ENCODE assay signal across 8 cellular contexts in genomic region chr11:134261626-134262488, GRCh38. TPM values are rescaled to one million over a fixed set of nuclear protein-coding genes. Genes with fewer than 3 reads are reported as not detected.
DNase-seq lines count a peak whose midpoint lies in the region; ATAC-seq and TF ChIP-seq lines count a peak whose summit lies in the region.

No MANE protein-coding gene starts in this region.

- H3K4me1 ChIP-seq in HCT116 (ENCODE audit: control insufficient read depth in 1 of 2, insufficient read depth in 2 of 2, low read length in 2 of 2) (no peaks in the 10 kb centered on the region), foreskin keratinocyte (peaks cover 7% of the 10 kb centered on the region), transverse colon (peaks cover 0 to 4% (median 0%) of the 10 kb centered on the region in 4 donors)

- peak; percentile 57 for TF ChIP-seq RAD21 in HCT116 (IDR thresholded peaks at IDR 0.05; ENCODE audit: low read depth)

- CTCF ChIA-PET in HCT116 (lab: Charles Lee): interaction anchor here (0.7 to 1.0 kb wide), 2 partner anchors 8 to 11 kb away, joined by 3 read pairs; partner anchors contain the start of genes ACAD8 and THYN1

- no peak overlapping the region for H3K9ac ChIP-seq in HCT116 (ENCODE audit: low read length)

- H3K36me3 ChIP-seq in HCT116 (ENCODE audit: control insufficient read depth in 1 of 2, insufficient read depth in 2 of 2, low read length in 2 of 2) (peaks cover 4 to 8% of the 10 kb centered on the region in 2 experiments; a peak in 3 of 4 replicates), transverse colon (peaks cover 0 to 25% (median 5%) of the 10 kb centered on the region in 4 donors)

- no peak overlapping the region for H3K27ac ChIP-seq in HCT116 (ENCODE audit: low read depth, low read length)
- no peak overlapping the region for H3K27ac ChIP-seq in foreskin keratinocyte
- no peak overlapping the region for H3K27ac ChIP-seq in transverse colon

- H3K79me2 ChIP-seq in HCT116 (ENCODE audit: insufficient read depth, low read length): no peaks in the 10 kb centered on the region

- H4K20me1 ChIP-seq in HCT116 (ENCODE audit: insufficient read depth): no peaks in the 10 kb centered on the region

- 88% methylated on average over 14 of the region's 14 CpGs; no CpG with 5 or more reads in 1 of the 2 donors for WGBS in transverse colon (ENCODE audit: low coverage in 1 of 2), 2 donors

- H3K4me2 ChIP-seq in HCT116 (ENCODE audit: low read length): no peak overlapping the region

- in situ Hi-C loops in transverse colon (cut with MboI; ENCODE audit: low pct_ligation_motif_present in 1 of 4, low pct_unique_long_range_greater_than_20kb in 1 of 4, low sequenced_read_pairs in 3 of 4): no loop called here

- POLR2A ChIA-PET in HCT116 (lab: Charles Lee): no interaction called here

- H3K27me3 ChIP-seq in HCT116 (ENCODE audit: insufficient read depth, low read length) (no peaks in the 10 kb centered on the region), foreskin keratinocyte (no peaks in the 10 kb centered on the region), transverse colon (no peaks in the 10 kb centered on the region)

- ATAC-seq in HCT116: peak; percentile 90
- ATAC-seq in foreskin keratinocyte: peak; percentile 74
- ATAC-seq in HG02884 (IDR thresholded peaks at IDR 0.05; ENCODE audit: unreplicated experiment): no peak

- TF ChIP-seq EP300 in transverse colon (IDR thresholded peaks at IDR 0.05; ENCODE audit: low read depth): no peak

- H3K4me3 ChIP-seq in HCT116 (replicated peaks in 1 of 2; ENCODE audit: low read depth in 1 of 2, low read length in 2 of 2) (no peak overlapping the region), transverse colon (no peak overlapping the region)

- RAD21 ChIA-PET in HCT116 (lab: Charles Lee; ENCODE audit: low non-redundant PET in 1 of 2, low total read pairs in 2 of 2, uncharacterized antibody in 2 of 2, unreplicated experiment in 2 of 2): no interaction called here

- TF ChIP-seq CTCF in HCT116 (IDR thresholded peaks at IDR 0.05 in 2 of 3, conservative IDR thresholded peaks at IDR 0.05 in 1 of 3; ENCODE audit: borderline replicate concordance in 1 of 3, insufficient read depth in 1 of 3, low read depth in 2 of 3, low read length in 2 of 3) (peak; percentile 26 to 76 (median 70); a peak in 5 of 6 replicates), foreskin keratinocyte (conservative IDR thresholded peaks at IDR 0.05) (peak; percentile 68), transverse colon (IDR thresholded peaks at IDR 0.05) (peak; percentile 33 to 50 (median 38))

- intact Hi-C loops in HCT116 (cut with micrococcal nuclease): no loop called here
- intact Hi-C loops in transverse colon (cut with DNase I; ENCODE audit: low total_unique reads): no loop called here

- H3K9me3 ChIP-seq in HCT116 (ENCODE audit: control insufficient read depth in 1 of 2, insufficient read depth in 1 of 2, low read depth in 1 of 2, low read length in 2 of 2): no peaks in the 10 kb centered on the region
- H3K9me3 ChIP-seq in transverse colon: no peaks in the 10 kb centered on the region

- TF ChIP-seq POLR2A in HCT116 (IDR thresholded peaks at IDR 0.05; ENCODE audit: borderline replicate concordance, extremely low read depth, insufficient read depth, insufficient read length) (no peak), transverse colon (IDR thresholded peaks at IDR 0.05) (no peak)

- DNase-seq in NCI-H446 (lab: John Stamatoyannopoulos, UW) (peak; percentile 15 to 31), NCI-H446 treated with DMSO at 0.1 percent for 48 hours (lab: John Stamatoyannopoulos, UW) (no peak), HCT116 (ENCODE audit: low read depth, low spot score) (peak; percentile 6), foreskin keratinocyte (peak in 1 of 2 donors; percentile 15), transverse colon (no peak)
- peak; percentile 28 to 48 for DNase-seq in activated CD4-positive, alpha-beta T cell treated with anti-CD3 and anti-CD28 coated beads for 4 hours
- DNase-seq in effector CD8-positive, alpha-beta T cell (lab: John Stamatoyannopoulos, UW): no peak

- BruUV-seq in HCT116 (replicated peaks; lab: Mats Ljungman, UMichigan): no TSS peak

- no peaks in the 10 kb centered on the region for H3K9me2 ChIP-seq in HCT116 (ENCODE audit: insufficient read depth)

- H2AFZ ChIP-seq in HCT116 (ENCODE audit: low read depth, low read length, poor library complexity, severe bottlenecking): no peak overlapping the region

TF ChIP-seq in HCT116, 20 proteins besides CTCF, POLR2A, EP300 and RAD21:
- TF ChIP-seq JUND (IDR thresholded peaks at IDR 0.05): no peak
- TF ChIP-seq SRF (IDR thresholded peaks at IDR 0.05; ENCODE audit: low read depth): no peak
- no peak for TF ChIP-seq REST (IDR thresholded peaks at IDR 0.05; ENCODE audit: low read depth)
- TF ChIP-seq EGR1 (IDR thresholded peaks at IDR 0.05; ENCODE audit: low read depth): no peak
- no peak for TF ChIP-seq ELF1 (IDR thresholded peaks at IDR 0.05; ENCODE audit: borderline replicate concordance, low read depth)

RNA-seq across cellular contexts. Expression of gene ACAD8, which starts 8.5 kb away (rescaled TPM):
- total RNA-seq in HCT116 (2021; ENCODE audit: unreplicated experiment): 21.0 TPM
- polyA plus RNA-seq in HCT116 (2012): 15.1 and 16.0 TPM in 2 replicates
- total RNA-seq in foreskin keratinocyte: 17.2 and 17.7 TPM in 2 replicates
- polyA plus RNA-seq in foreskin keratinocyte: 13.2 TPM in 2 replicates
- 10 to 100 TPM; 34.8 to 59.1 (median 45.7) TPM for total RNA-seq in transverse colon

RNA-seq across cellular contexts. Expression of gene THYN1, which starts 8.7 kb away (rescaled TPM):
- total RNA-seq in HCT116 (2021; ENCODE audit: unreplicated experiment): 32.2 TPM
- polyA plus RNA-seq in HCT116 (2012): 26.2 and 40.0 TPM in 2 replicates
- 52.7 and 55.2 TPM in 2 replicates for total RNA-seq in foreskin keratinocyte
- 54.1 and 56.4 TPM in 2 replicates for polyA plus RNA-seq in foreskin keratinocyte
- total RNA-seq in transverse colon: 10 to 100 TPM; 16.1 to 39.3 (median 33.2) TPM

RNA-seq across cellular contexts. Expression of gene GLB1L3, which starts 14.3 kb away (rescaled TPM):
- not detected for total RNA-seq in HCT116 (2021; ENCODE audit: unreplicated experiment)
- not detected in 2 replicates for polyA plus RNA-seq in HCT116 (2012)
- total RNA-seq in foreskin keratinocyte: 0.92 and 2.2 TPM in 2 replicates
- polyA plus RNA-seq in foreskin keratinocyte: 0.57 and 1.4 TPM in 2 replicates
- total RNA-seq in transverse colon: under 1 TPM in 1 of 4 donors, not detected in 3; 0.16 TPM

RNA-seq across cellular contexts. Expression of gene VPS26B, which starts 37.4 kb away (rescaled TPM):
- total RNA-seq in HCT116 (2021; ENCODE audit: unreplicated experiment): 26.6 TPM
- 20.9 and 22.4 TPM in 2 replicates for polyA plus RNA-seq in HCT116 (2012)
- total RNA-seq in foreskin keratinocyte: 39.3 and 40.3 TPM in 2 replicates
- 30.8 and 31.0 TPM in 2 replicates for polyA plus RNA-seq in foreskin keratinocyte
- total RNA-seq in transverse colon: 10 to 100 TPM; 32.8 to 49.4 (median 44.6) TPM

RNA-seq across cellular contexts. Expression of gene NCAPD3, which starts 38.1 kb away (rescaled TPM):
- total RNA-seq in HCT116 (2021; ENCODE audit: unreplicated experiment): 71.0 TPM
- polyA plus RNA-seq in HCT116 (2012): 38.5 and 40.3 TPM in 2 replicates
- total RNA-seq in foreskin keratinocyte: 32.3 and 40.7 TPM in 2 replicates
- polyA plus RNA-seq in foreskin keratinocyte: 9.7 and 13.7 TPM in 2 replicates
- 10 to 100 TPM in 2 of 4 donors, 1 to 10 TPM in 2; 7.0 to 21.3 (median 13.8) TPM for total RNA-seq in transverse colon

Comparison
In these comparisons a context has a peak if more than half of its experiments do, and no peak if none do; other contexts are left out.
1. DNase-seq: peak in NCI-H446 (2 of 2), HCT116 (single experiment) and activated CD4-positive, alpha-beta T cell treated with anti-CD3 and anti-CD28 coated beads for 4 hours (2 of 2); none in NCI-H446 treated with DMSO at 0.1 percent for 48 hours (single experiment), transverse colon (single experiment) and effector CD8-positive, alpha-beta T cell (single experiment).
2. Peak in every context shown above with its lines, with median percentiles within 50 percentile points of each other: CTCF ChIP-seq.